20 cellular contexts compared by ENCODE assay signal in genomic region chr1:54002544-54003248, GRCh38. TPM values are rescaled to one million over a fixed set of nuclear protein-coding genes. Genes with fewer than 3 reads are reported as not detected.
A peak's percentile ranks its signal among the peaks of the same experiment; 100 is the strongest.
DNase-seq lines count a peak whose midpoint lies in the region; ATAC-seq, FAIRE-seq and TF ChIP-seq lines count a peak whose summit lies in the region.
"Had no signal": no experiment of that assay in that cellular context is flagged by ENCODE, and none has a peak within 500 bp of the region (broad histone marks: within the 10 kb centered on the region; RNA-seq: fewer than 3 reads in every experiment).

No MANE protein-coding gene starts in this region.

- no peak for TF ChIP-seq POLR2A in K562 (conservative IDR thresholded peaks at IDR 0.05)

- no peak overlapping the region for H3K4me3 ChIP-seq in K562
- no peak overlapping the region for H3K4me3 ChIP-seq in neural progenitor cell
- no peak overlapping the region for H3K4me3 ChIP-seq in OCI-LY7 (ENCODE audit: low read depth, low read length, poor library complexity, severe bottlenecking)
- H3K4me3 ChIP-seq: BLaER1, HAP-1 had no signal

- H2AFZ ChIP-seq in K562 (ENCODE audit: low read depth, low read length) (no peak overlapping the region), neural progenitor cell (replicated peaks) (no peak overlapping the region), OCI-LY7 (ENCODE audit: low read length) (no peak overlapping the region)

- no peaks in the 10 kb centered on the region for H3K9me1 ChIP-seq in K562 (ENCODE audit: control insufficient read depth, insufficient read depth, low read length)

- H3K4me3 Mint-ChIP-seq in neural progenitor cell = no peak overlapping the region
- H3K4me3 Mint-ChIP-seq: CD4-positive, alpha-beta T cell had no signal

- H3K36me3 Mint-ChIP-seq in neural progenitor cell = no peaks in the 10 kb centered on the region

- H3K4me1 Mint-ChIP-seq in neural progenitor cell = no peaks in the 10 kb centered on the region

- peaks cover 7% of the 10 kb centered on the region; the same call in 1 of the 2 replicates for H3K9me3 ChIP-seq in K562 (replicated peaks; ENCODE audit: control insufficient read depth, insufficient read depth, low read depth, low read length)
- H3K9me3 ChIP-seq in neural progenitor cell (ENCODE audit: low read depth) = no peaks in the 10 kb centered on the region
- H3K9me3 ChIP-seq in OCI-LY7 (ENCODE audit: low read length) = no peaks in the 10 kb centered on the region
- H3K9me3 ChIP-seq: HAP-1 had no signal

- no peaks in the 10 kb centered on the region for H3F3A ChIP-seq in neural progenitor cell (ENCODE audit: low read depth)

- no peaks in the 10 kb centered on the region for H4K20me1 ChIP-seq in K562 (replicated peaks; ENCODE audit: control insufficient read depth, insufficient read depth, low read length)
- H4K20me1 ChIP-seq in neural progenitor cell (ENCODE audit: low read depth) = no peaks in the 10 kb centered on the region
- H4K20me1 ChIP-seq in OCI-LY7 (ENCODE audit: insufficient read depth, low read length) = no peaks in the 10 kb centered on the region
- H4K20me1 ChIP-seq: BLaER1 had no signal

- no TSS peak for BruUV-seq in K562 (replicated peaks; lab: Mats Ljungman, UMichigan)
- BruUV-seq in OCI-LY7 (replicated peaks; lab: Mats Ljungman, UMichigan) = no TSS peak

- H3K27ac Mint-ChIP-seq in neural progenitor cell = peak overlapping the region; percentile 74
- H3K27ac Mint-ChIP-seq: CD4-positive, alpha-beta T cell had no signal

- no peak overlapping the region for H3K4me2 ChIP-seq in K562 (ENCODE audit: insufficient read depth, low read length)
- no peak overlapping the region for H3K4me2 ChIP-seq in neural progenitor cell
- H3K4me2 ChIP-seq in OCI-LY7 (ENCODE audit: low read length) = no peak overlapping the region
- H3K4me2 ChIP-seq: BLaER1 had no signal

- H3K9me3 Mint-ChIP-seq in neural progenitor cell = peaks cover 4% of the 10 kb centered on the region
- H3K9me3 Mint-ChIP-seq: CD4-positive, alpha-beta T cell had no signal

- H3K79me2 ChIP-seq in K562 (ENCODE audit: control insufficient read depth, insufficient read depth, low read length) = no peaks in the 10 kb centered on the region
- H3K79me2 ChIP-seq in neural progenitor cell (ENCODE audit: low read depth) = no peaks in the 10 kb centered on the region
- H3K79me2 ChIP-seq in OCI-LY7 (ENCODE audit: insufficient read depth, low read depth, low read length) = no peaks in the 10 kb centered on the region

- ATAC-seq in K562 = no peak

- peaks cover 17% of the 10 kb centered on the region for H3K27me3 Mint-ChIP-seq in neural progenitor cell (ENCODE audit: insufficient read depth, low read depth)
- H3K27me3 Mint-ChIP-seq: CD4-positive, alpha-beta T cell had no signal

- in situ Hi-C loops in K562 (cut with MboI) = no loop called here

- H3K4me1 ChIP-seq in K562 (replicated peaks in 1 of 2; ENCODE audit: control insufficient read depth in 2 of 2, insufficient read depth in 2 of 2, low read length in 2 of 2) (peaks cover 0 to 4% of the 10 kb centered on the region in 2 experiments; a peak in 1 of 5 replicates), neural progenitor cell (no peaks in the 10 kb centered on the region), OCI-LY7 (ENCODE audit: insufficient read depth, low read length, poor library complexity, severe bottlenecking) (no peaks in the 10 kb centered on the region)
- H3K4me1 ChIP-seq: BLaER1, HAP-1 had no signal

- TF ChIP-seq CTCF in K562 (IDR thresholded peaks at IDR 0.05 in 2 of 3, conservative IDR thresholded peaks at IDR 0.05 in 1 of 3; ENCODE audit: insufficient read depth in 2 of 3, low read depth in 1 of 3, low read length in 3 of 3) (no peak), neural progenitor cell (IDR thresholded peaks at IDR 0.05) (no peak), OCI-LY7 (conservative IDR thresholded peaks at IDR 0.05; ENCODE audit: low read length) (no peak)

- H3K9me2 ChIP-seq in OCI-LY7 (ENCODE audit: insufficient read depth, low read length) = no peaks in the 10 kb centered on the region

- WGBS in K562 (ENCODE audit: insufficient coverage, low coverage, missing lambda C conversion rate) = 3% methylated on average over 9 of the region's 9 CpGs

- H3K9ac ChIP-seq in K562 (ENCODE audit: insufficient read depth in 1 of 2, low read depth in 2 of 2, low read length in 2 of 2) (no peak overlapping the region), neural progenitor cell (no peak overlapping the region)
- H3K9ac ChIP-seq: BLaER1 had no signal

- no peak for FAIRE-seq in K562 (lab: Jason Lieb, UNC)
- FAIRE-seq: G401.6, GM12892, H1, HepG2, HTR-8/SVneo had no signal

- H3K27ac ChIP-seq in K562 (ENCODE audit: extremely low read depth, low read depth, low read length) (no peak overlapping the region), neural progenitor cell (no peak overlapping the region), OCI-LY7 (ENCODE audit: low read depth, low read length, poor library complexity, severe bottlenecking) (no peak overlapping the region)
- H3K27ac ChIP-seq: BLaER1 had no signal

- H3K36me3 ChIP-seq in K562 (ENCODE audit: control insufficient read depth, insufficient read depth, low read length) (no peaks in the 10 kb centered on the region), neural progenitor cell (no peaks in the 10 kb centered on the region), OCI-LY7 (ENCODE audit: insufficient read depth, low read length) (no peaks in the 10 kb centered on the region)
- H3K36me3 ChIP-seq: BLaER1, HAP-1 had no signal

- POLR2A ChIA-PET in K562 (lab: Yijun Ruan, JAX) (no interaction called here), OCI-LY7 (lab: Charles Lee) (no interaction called here)

- no peak for TF ChIP-seq RAD21 in K562 (CRISPR knock-in tag; conservative IDR thresholded peaks at IDR 0.05 in 1 of 2, IDR thresholded peaks at IDR 0.05 in 1 of 2)

- no peak for TF ChIP-seq EP300 in K562 (IDR thresholded peaks at IDR 0.05; ENCODE audit: low read length)

- DNase-seq in NCI-H2029 treated with DMSO at 0.1 percent for 48 hours (lab: John Stamatoyannopoulos, UW) = peak; percentile 47
- no peak for DNase-seq in NCI-H2029 (lab: John Stamatoyannopoulos, UW)
- DNase-seq in K562 (ENCODE audit: extremely low read depth in 1 of 4, low spot score in 3 of 4) = no peak
- no peak for DNase-seq in neural progenitor cell (ENCODE audit: low spot score)
- DNase-seq in central memory CD4-positive, alpha-beta T cell = no peak
- no peak for DNase-seq in OCI-LY7 (ENCODE audit: low spot score)
- DNase-seq in A172 (ENCODE audit: low spot score) = no peak
- DNase-seq: 8988T, Calu3, DMS 273 treated with DMSO at 0.1 percent for 48 hours, DMS79 treated with DMSO at 0.1 percent for 48 hours, EL had no signal

- H3K27me3 ChIP-seq in K562 (ENCODE audit: control insufficient read depth in 2 of 2, insufficient read depth in 2 of 2, low read length in 2 of 2) (peaks cover 17 to 33% of the 10 kb centered on the region in 2 experiments; a peak in 4 of 5 replicates), neural progenitor cell (no peaks in the 10 kb centered on the region)
- H3K27me3 ChIP-seq: BLaER1 had no signal

- intact Hi-C loops in K562 (cut with micrococcal nuclease) (no loop called here), OCI-LY7 (cut with micrococcal nuclease; ENCODE audit: unreplicated experiment) (no loop called here)

- CTCF ChIA-PET in K562 (lab: Yijun Ruan, JAX; ENCODE audit: low intra/inter-chr PET ratio) (no interaction called here), OCI-LY7 (lab: Charles Lee; ENCODE audit: unreplicated experiment) (no interaction called here)

RNA-seq across cellular contexts. Expression of gene LDLRAD1, which starts 15.3 kb away (rescaled TPM):
- total RNA-seq in K562 (2011; cell fraction: chromatin; rRNA removed; ENCODE audit: low replicate concordance) = not detected in 2 replicates
- total RNA-seq in K562 (2011; cell fraction: nucleolus; rRNA removed) = not detected in 2 replicates
- total RNA-seq in K562 (2011; cell fraction: nucleoplasm; rRNA removed) = not detected in 2 replicates
- not detected in 2 replicates for total RNA-seq in K562 (2014; rRNA removed)
- total RNA-seq in K562 (2014; rRNA removed; fragmentation: Illumina TruSeq; extraction: Trizol) = not detected in 2 replicates
- not detected in 2 replicates for total RNA-seq in K562 (2015; rRNA removed; fragmentation: Illumina TruSeq; extraction: Trizol)
- total RNA-seq in K562 (2021) = not detected in 2 replicates
- polyA plus RNA-seq in K562 (2011; rRNA removed) = not detected in 2 replicates
- polyA plus RNA-seq in K562 (2011; cell fraction: cytosol; rRNA removed) = not detected in 2 replicates
- not detected in 2 replicates for polyA plus RNA-seq in K562 (2011; cell fraction: nucleus; rRNA removed)
- not detected in 2 replicates for polyA plus RNA-seq in K562 (2012)
- polyA plus RNA-seq in K562 (2014; fragmentation: Illumina TruSeq; extraction: Trizol) = not detected in 2 replicates
- not detected for polyA plus RNA-seq in K562 (2014; fragmentation: Nextera tagmentation; extraction: Ambion mirVana)
- polyA plus RNA-seq in K562 (2014; rRNA removed) = not detected in 2 replicates
- polyA minus RNA-seq in K562 (2011; rRNA and poly(A)+ RNA removed) = not detected in 2 replicates
- polyA minus RNA-seq in K562 (2011; cell fraction: cytosol; rRNA and poly(A)+ RNA removed) = not detected in 2 replicates
- polyA minus RNA-seq in K562 (2011; cell fraction: nucleus; rRNA and poly(A)+ RNA removed) = not detected in 2 replicates
- not detected in 2 replicates for total RNA-seq in neural progenitor cell (ENCODE audit: low replicate concordance)
- total RNA-seq in OCI-LY7 (2014; rRNA removed; shearing (Covaris generic)) = not detected in 2 replicates
- not detected in 2 replicates for total RNA-seq in OCI-LY7 (2022)
- total RNA-seq in A172 (2014; rRNA removed; shearing (Covaris generic)) = not detected in 2 replicates
- total RNA-seq: Calu3; CD4-positive, alpha-beta T cell; H1 had no signal
- polyA plus RNA-seq: H1 had no signal

RNA-seq across cellular contexts. Expression of gene TMEM59, which starts 50.3 kb away (rescaled TPM):
- 144 and 157 TPM in 2 replicates for total RNA-seq in K562 (2011; cell fraction: chromatin; rRNA removed; ENCODE audit: low replicate concordance)
- total RNA-seq in K562 (2011; cell fraction: nucleolus; rRNA removed) = 168 and 198 TPM in 2 replicates
- total RNA-seq in K562 (2011; cell fraction: nucleoplasm; rRNA removed) = 246 and 274 TPM in 2 replicates
- total RNA-seq in K562 (2014; rRNA removed) (97.2 and 122 TPM in 2 replicates), K562 (2014; rRNA removed; fragmentation: Illumina TruSeq; extraction: Trizol) (151 and 168 TPM in 2 replicates), K562 (2015; rRNA removed; fragmentation: Illumina TruSeq; extraction: Trizol) (137 and 144 TPM in 2 replicates), K562 (2021) (163 and 186 TPM in 2 replicates), neural progenitor cell (ENCODE audit: low replicate concordance) (125 and 139 TPM in 2 replicates), OCI-LY7 (2022) (94.5 and 95.4 TPM in 2 replicates)
- polyA plus RNA-seq in K562 (2011; rRNA removed) (299 and 316 TPM in 2 replicates), K562 (2014; fragmentation: Illumina TruSeq; extraction: Trizol) (133 and 136 TPM in 2 replicates), K562 (2014; fragmentation: Nextera tagmentation; extraction: Ambion mirVana) (100 to 1,000 TPM; 196 to 202 TPM), K562 (2014; rRNA removed) (93.1 and 127 TPM in 2 replicates)
- polyA plus RNA-seq in K562 (2011; cell fraction: cytosol; rRNA removed) = 93.8 and 181 TPM in 2 replicates
- polyA plus RNA-seq in K562 (2011; cell fraction: nucleus; rRNA removed) = 45.4 and 94.5 TPM in 2 replicates
- polyA plus RNA-seq in K562 (2012) = 189 and 249 TPM in 2 replicates
- polyA minus RNA-seq in K562 (2011; rRNA and poly(A)+ RNA removed) = 146 and 161 TPM in 2 replicates
- 68.4 and 86.7 TPM in 2 replicates for polyA minus RNA-seq in K562 (2011; cell fraction: cytosol; rRNA and poly(A)+ RNA removed)
- polyA minus RNA-seq in K562 (2011; cell fraction: nucleus; rRNA and poly(A)+ RNA removed) = 12.7 and 29.8 TPM in 2 replicates
- 74.5 and 76.7 TPM in 2 replicates for total RNA-seq in OCI-LY7 (2014; rRNA removed; shearing (Covaris generic))
- 233 and 290 TPM in 2 replicates for total RNA-seq in A172 (2014; rRNA removed; shearing (Covaris generic))

RNA-seq across cellular contexts. Expression of gene TCEANC2, which starts 50.7 kb away (rescaled TPM):
- 6.1 and 7.8 TPM in 2 replicates for total RNA-seq in K562 (2011; cell fraction: chromatin; rRNA removed; ENCODE audit: low replicate concordance)
- total RNA-seq in K562 (2011; cell fraction: nucleolus; rRNA removed) = 3.8 and 5.4 TPM in 2 replicates
- 6.5 and 11.8 TPM in 2 replicates for total RNA-seq in K562 (2011; cell fraction: nucleoplasm; rRNA removed)
- 3.3 and 6.2 TPM in 2 replicates for total RNA-seq in K562 (2014; rRNA removed)
- 6.3 and 8.2 TPM in 2 replicates for total RNA-seq in K562 (2014; rRNA removed; fragmentation: Illumina TruSeq; extraction: Trizol)
- 4.7 and 5.6 TPM in 2 replicates for total RNA-seq in K562 (2015; rRNA removed; fragmentation: Illumina TruSeq; extraction: Trizol)
- total RNA-seq in K562 (2021) = 7.0 and 7.2 TPM in 2 replicates
- 7.4 and 8.4 TPM in 2 replicates for polyA plus RNA-seq in K562 (2011; rRNA removed)
- 5.2 and 8.1 TPM in 2 replicates for polyA plus RNA-seq in K562 (2011; cell fraction: cytosol; rRNA removed)
- 6.6 and 7.9 TPM in 2 replicates for polyA plus RNA-seq in K562 (2011; cell fraction: nucleus; rRNA removed)
- 3.3 and 6.6 TPM in 2 replicates for polyA plus RNA-seq in K562 (2012)
- polyA plus RNA-seq in K562 (2014; fragmentation: Illumina TruSeq; extraction: Trizol) = 6.0 and 7.1 TPM in 2 replicates
- 10 to 100 TPM in 1 of 2 experiments, 1 to 10 TPM in 1; 9.8 to 10.2 TPM for polyA plus RNA-seq in K562 (2014; fragmentation: Nextera tagmentation; extraction: Ambion mirVana)
- 5.2 and 5.3 TPM in 2 replicates for polyA plus RNA-seq in K562 (2014; rRNA removed)
- 7.1 and 8.4 TPM in 2 replicates for polyA minus RNA-seq in K562 (2011; rRNA and poly(A)+ RNA removed)
- 2.4 and 3.2 TPM in 2 replicates for polyA minus RNA-seq in K562 (2011; cell fraction: cytosol; rRNA and poly(A)+ RNA removed)
- polyA minus RNA-seq in K562 (2011; cell fraction: nucleus; rRNA and poly(A)+ RNA removed) = 2.8 and 6.6 TPM in 2 replicates
- 8.8 and 11.6 TPM in 2 replicates for total RNA-seq in neural progenitor cell (ENCODE audit: low replicate concordance)
- total RNA-seq in OCI-LY7 (2014; rRNA removed; shearing (Covaris generic)) = 4.9 and 5.1 TPM in 2 replicates
- total RNA-seq in OCI-LY7 (2022) = 9.5 and 10.4 TPM in 2 replicates
- total RNA-seq in A172 (2014; rRNA removed; shearing (Covaris generic)) = 2.6 and 3.7 TPM in 2 replicates

RNA-seq across cellular contexts. Expression of gene LRRC42, which starts 56.5 kb away (rescaled TPM):
- 17.8 and 28.0 TPM in 2 replicates for total RNA-seq in K562 (2011; cell fraction: chromatin; rRNA removed; ENCODE audit: low replicate concordance)
- 12.8 and 13.8 TPM in 2 replicates for total RNA-seq in K562 (2011; cell fraction: nucleolus; rRNA removed)
- 15.5 and 17.3 TPM in 2 replicates for total RNA-seq in K562 (2011; cell fraction: nucleoplasm; rRNA removed)
- total RNA-seq in K562 (2014; rRNA removed) = 26.0 and 26.2 TPM in 2 replicates
- 39.0 and 45.4 TPM in 2 replicates for total RNA-seq in K562 (2014; rRNA removed; fragmentation: Illumina TruSeq; extraction: Trizol)
- 35.0 and 35.5 TPM in 2 replicates for total RNA-seq in K562 (2015; rRNA removed; fragmentation: Illumina TruSeq; extraction: Trizol)
- 40.1 and 42.7 TPM in 2 replicates for total RNA-seq in K562 (2021)
- polyA plus RNA-seq in K562 (2011; rRNA removed) = 51.9 and 64.1 TPM in 2 replicates
- polyA plus RNA-seq in K562 (2011; cell fraction: cytosol; rRNA removed) = 28.3 and 36.7 TPM in 2 replicates
- polyA plus RNA-seq in K562 (2011; cell fraction: nucleus; rRNA removed) = 17.0 and 23.4 TPM in 2 replicates
- 39.1 and 44.1 TPM in 2 replicates for polyA plus RNA-seq in K562 (2012)
- 42.0 and 42.9 TPM in 2 replicates for polyA plus RNA-seq in K562 (2014; fragmentation: Illumina TruSeq; extraction: Trizol)
- polyA plus RNA-seq in K562 (2014; fragmentation: Nextera tagmentation; extraction: Ambion mirVana) = 10 to 100 TPM; 17.3 to 19.1 TPM
- 33.6 and 35.2 TPM in 2 replicates for polyA plus RNA-seq in K562 (2014; rRNA removed)
- polyA minus RNA-seq in K562 (2011; rRNA and poly(A)+ RNA removed) = 39.8 and 45.6 TPM in 2 replicates
- polyA minus RNA-seq in K562 (2011; cell fraction: cytosol; rRNA and poly(A)+ RNA removed) = 24.0 and 25.1 TPM in 2 replicates
- 5.8 and 14.1 TPM in 2 replicates for polyA minus RNA-seq in K562 (2011; cell fraction: nucleus; rRNA and poly(A)+ RNA removed)
- total RNA-seq in neural progenitor cell (ENCODE audit: low replicate concordance) = 69.1 and 74.5 TPM in 2 replicates
- 12.5 and 17.5 TPM in 2 replicates for total RNA-seq in OCI-LY7 (2014; rRNA removed; shearing (Covaris generic))
- total RNA-seq in OCI-LY7 (2022) = 16.4 and 18.5 TPM in 2 replicates
- total RNA-seq in A172 (2014; rRNA removed; shearing (Covaris generic)) = 64.2 and 79.8 TPM in 2 replicates

RNA-seq across cellular contexts. Expression of gene IFT25, which starts 57.2 kb away (rescaled TPM):
- 66.3 and 178 TPM in 2 replicates for total RNA-seq in K562 (2011; cell fraction: chromatin; rRNA removed; ENCODE audit: low replicate concordance)
- total RNA-seq in K562 (2011; cell fraction: nucleolus; rRNA removed) = 42.0 and 52.9 TPM in 2 replicates
- 98.8 and 143 TPM in 2 replicates for total RNA-seq in K562 (2011; cell fraction: nucleoplasm; rRNA removed)
- total RNA-seq in K562 (2014; rRNA removed) = 167 and 181 TPM in 2 replicates
- total RNA-seq in K562 (2014; rRNA removed; fragmentation: Illumina TruSeq; extraction: Trizol) = 147 and 167 TPM in 2 replicates
- 189 and 209 TPM in 2 replicates for total RNA-seq in K562 (2015; rRNA removed; fragmentation: Illumina TruSeq; extraction: Trizol)
- total RNA-seq in K562 (2021) = 93.6 and 94.4 TPM in 2 replicates
- 110 and 150 TPM in 2 replicates for polyA plus RNA-seq in K562 (2011; rRNA removed)
- 16.5 and 38.3 TPM in 2 replicates for polyA plus RNA-seq in K562 (2011; cell fraction: cytosol; rRNA removed)
- 68.4 and 110 TPM in 2 replicates for polyA plus RNA-seq in K562 (2011; cell fraction: nucleus; rRNA removed)
- polyA plus RNA-seq in K562 (2012) = 81.2 and 153 TPM in 2 replicates
- polyA plus RNA-seq in K562 (2014; fragmentation: Illumina TruSeq; extraction: Trizol) = 153 and 157 TPM in 2 replicates
- polyA plus RNA-seq in K562 (2014; fragmentation: Nextera tagmentation; extraction: Ambion mirVana) = 100 to 1,000 TPM; 168 to 178 TPM
- polyA plus RNA-seq in K562 (2014; rRNA removed) = 202 and 206 TPM in 2 replicates
- 39.2 and 55.5 TPM in 2 replicates for polyA minus RNA-seq in K562 (2011; rRNA and poly(A)+ RNA removed)
- polyA minus RNA-seq in K562 (2011; cell fraction: cytosol; rRNA and poly(A)+ RNA removed) = 14.8 and 15.3 TPM in 2 replicates
- polyA minus RNA-seq in K562 (2011; cell fraction: nucleus; rRNA and poly(A)+ RNA removed) = 39.7 and 75.0 TPM in 2 replicates
- 48.4 and 54.0 TPM in 2 replicates for total RNA-seq in neural progenitor cell (ENCODE audit: low replicate concordance)
- total RNA-seq in OCI-LY7 (2014; rRNA removed; shearing (Covaris generic)) = 57.0 and 61.0 TPM in 2 replicates
- total RNA-seq in OCI-LY7 (2022) = 45.2 and 45.4 TPM in 2 replicates
- total RNA-seq in A172 (2014; rRNA removed; shearing (Covaris generic)) = 48.2 and 69.7 TPM in 2 replicates
